ENCODE assay signal across 11 cellular contexts in genomic region chr9:80285325-80285724, GRCh38.
DNase-seq lines count a peak whose midpoint lies in the region; ATAC-seq and TF ChIP-seq lines count a peak whose summit lies in the region.
"Had no signal": no experiment of that assay in that cellular context is flagged by ENCODE, and none has a peak within 500 bp of the region (broad histone marks: within the 10 kb centered on the region; RNA-seq: fewer than 3 reads in every experiment).

No MANE protein-coding gene starts in this region.

- no peaks in the 10 kb centered on the region for H3K4me1 Mint-ChIP-seq in stimulated activated effector memory CD8-positive, alpha-beta T cell treated with anti-CD3 and anti-CD28 coated beads, Interleukin-12 subunit alpha, Interleukin-12 subunit beta, amount 100 ng/mL, for 72 hours
- H3K4me1 Mint-ChIP-seq: activated CD4-positive, alpha-beta T cell treated with anti-CD3 and anti-CD28 coated beads for 36 hours; activated naive CD8-positive, alpha-beta T cell treated with anti-CD3 and anti-CD28 coated beads, Interleukin-2, amount 10 ng/mL, durations not matched to agents 7 days and 5 days had no signal

- no peak for ATAC-seq in stimulated activated effector memory CD8-positive, alpha-beta T cell treated with anti-CD3 and anti-CD28 coated beads, Interleukin-12 subunit alpha, Interleukin-12 subunit beta, amount 100 ng/mL, for 72 hours
- ATAC-seq in HG03108 (IDR thresholded peaks at IDR 0.05; ENCODE audit: unreplicated experiment): no peak
- ATAC-seq: activated CD4-positive, alpha-beta T cell treated with anti-CD3 and anti-CD28 coated beads for 36 hours had no signal

- H4K8ac ChIP-seq in mesendoderm (ENCODE audit: low read depth, low read length): no peak overlapping the region

- peak; percentile 31 for DNase-seq in Ammon's horn (ENCODE audit: low spot score)
- DNase-seq in LHCN-M2 (ENCODE audit: low read depth): peak; percentile 59
- DNase-seq in cardiac fibroblast (ENCODE audit: low read depth in 2 of 2): peak; percentile 1 to 57
- peak; percentile 37 for DNase-seq in mesendoderm
- DNase-seq in T-helper 1 cell: no peak
- no peak for DNase-seq in stimulated activated effector memory CD8-positive, alpha-beta T cell treated with anti-CD3 and anti-CD28 coated beads, Interleukin-12 subunit alpha, Interleukin-12 subunit beta, amount 100 ng/mL, for 72 hours (ENCODE audit: low spot score in 2 of 2)
- no peak for DNase-seq in NCI-H128 (lab: John Stamatoyannopoulos, UW; ENCODE audit: unreplicated experiment)
- DNase-seq: activated CD4-positive, alpha-beta T cell treated with anti-CD3 and anti-CD28 coated beads for 36 hours; activated naive CD8-positive, alpha-beta T cell treated with anti-CD3 and anti-CD28 coated beads, Interleukin-2, amount 10 ng/mL, durations not matched to agents 7 days and 5 days; upper lobe of left lung had no signal

- peaks cover 1% of the 10 kb centered on the region for H3K4me1 ChIP-seq in mesendoderm (ENCODE audit: control insufficient read depth, low read depth, low read length)
- H3K4me1 ChIP-seq: upper lobe of left lung had no signal

- no peak overlapping the region for H2AK5ac ChIP-seq in mesendoderm (ENCODE audit: low read length)

- H3K9ac ChIP-seq in mesendoderm (ENCODE audit: low read length): no peak overlapping the region

- H3K18ac ChIP-seq in mesendoderm (ENCODE audit: low read length): no peak overlapping the region

- H3K79me2 ChIP-seq in mesendoderm (ENCODE audit: control insufficient read depth, insufficient read depth, low read length): no peaks in the 10 kb centered on the region

- no peaks in the 10 kb centered on the region for H3K79me1 ChIP-seq in mesendoderm (ENCODE audit: low read length)

- H3K4me3 ChIP-seq in cardiac fibroblast (replicated peaks in 1 of 2; ENCODE audit: low read depth in 2 of 2, low read length in 2 of 2) (no peak overlapping the region), mesendoderm (ENCODE audit: low read length) (no peak overlapping the region)
- H3K4me3 ChIP-seq: upper lobe of left lung had no signal

- H3K4me3 Mint-ChIP-seq in stimulated activated effector memory CD8-positive, alpha-beta T cell treated with anti-CD3 and anti-CD28 coated beads, Interleukin-12 subunit alpha, Interleukin-12 subunit beta, amount 100 ng/mL, for 72 hours: no peak overlapping the region
- H3K4me3 Mint-ChIP-seq: activated CD4-positive, alpha-beta T cell treated with anti-CD3 and anti-CD28 coated beads for 36 hours; activated naive CD8-positive, alpha-beta T cell treated with anti-CD3 and anti-CD28 coated beads, Interleukin-2, amount 10 ng/mL, durations not matched to agents 7 days and 5 days had no signal

- H3K27ac ChIP-seq in mesendoderm (ENCODE audit: low read depth, low read length): no peak overlapping the region
- H3K27ac ChIP-seq: upper lobe of left lung had no signal

- H3K4me2 ChIP-seq in mesendoderm (ENCODE audit: low read length): no peak overlapping the region

- no peaks in the 10 kb centered on the region for H3K36me3 Mint-ChIP-seq in stimulated activated effector memory CD8-positive, alpha-beta T cell treated with anti-CD3 and anti-CD28 coated beads, Interleukin-12 subunit alpha, Interleukin-12 subunit beta, amount 100 ng/mL, for 72 hours
- H3K36me3 Mint-ChIP-seq: activated naive CD8-positive, alpha-beta T cell treated with anti-CD3 and anti-CD28 coated beads, Interleukin-2, amount 10 ng/mL, durations not matched to agents 7 days and 5 days had no signal

- no CpG with 5 or more reads among the region's 2 CpGs for WGBS in mesendoderm (ENCODE audit: extremely low coverage, insufficient coverage, low lambda C conversion rate)

- no peaks in the 10 kb centered on the region for H3K27me3 ChIP-seq in mesendoderm (ENCODE audit: insufficient read depth, low read length, poor library complexity)
- H3K27me3 ChIP-seq: upper lobe of left lung had no signal

- no peak overlapping the region for H3K56ac ChIP-seq in mesendoderm (ENCODE audit: low read length)

- no peak overlapping the region for H3K23ac ChIP-seq in mesendoderm (ENCODE audit: low read length)

- peaks cover 7% of the 10 kb centered on the region for H3K9me3 Mint-ChIP-seq in stimulated activated effector memory CD8-positive, alpha-beta T cell treated with anti-CD3 and anti-CD28 coated beads, Interleukin-12 subunit alpha, Interleukin-12 subunit beta, amount 100 ng/mL, for 72 hours
- H3K9me3 Mint-ChIP-seq: activated naive CD8-positive, alpha-beta T cell treated with anti-CD3 and anti-CD28 coated beads, Interleukin-2, amount 10 ng/mL, durations not matched to agents 7 days and 5 days had no signal

- no peak overlapping the region for H2BK120ac ChIP-seq in mesendoderm (ENCODE audit: low read depth, low read length)

- no peak overlapping the region for H4K5ac ChIP-seq in mesendoderm (ENCODE audit: low read length)

- H2BK15ac ChIP-seq in mesendoderm (replicated peaks; ENCODE audit: low read depth): peak overlapping the region; percentile 74

- H2BK5ac ChIP-seq in mesendoderm (ENCODE audit: low read length): no peak overlapping the region

- H3K27ac Mint-ChIP-seq in stimulated activated effector memory CD8-positive, alpha-beta T cell treated with anti-CD3 and anti-CD28 coated beads, Interleukin-12 subunit alpha, Interleukin-12 subunit beta, amount 100 ng/mL, for 72 hours: no peak overlapping the region
- H3K27ac Mint-ChIP-seq: activated CD4-positive, alpha-beta T cell treated with anti-CD3 and anti-CD28 coated beads for 36 hours; activated naive CD8-positive, alpha-beta T cell treated with anti-CD3 and anti-CD28 coated beads, Interleukin-2, amount 10 ng/mL, durations not matched to agents 7 days and 5 days had no signal

- no peaks in the 10 kb centered on the region for H3K36me3 ChIP-seq in mesendoderm (ENCODE audit: control insufficient read depth, insufficient read depth, low read length)
- H3K36me3 ChIP-seq: upper lobe of left lung had no signal

- peak; percentile 27 for TF ChIP-seq CTCF in cardiac fibroblast (IDR thresholded peaks at IDR 0.05; ENCODE audit: low read depth, low read length)

- H3K4ac ChIP-seq in mesendoderm (ENCODE audit: low read depth, low read length): no peak overlapping the region

Comparison
In these comparisons a context has a peak if more than half of its experiments do, and no peak if none do; other contexts are left out.
1. DNase-seq: peak in Ammon's horn (single experiment), LHCN-M2 (single experiment), cardiac fibroblast (2 of 2) and mesendoderm (single experiment); none in T-helper 1 cell (0 of 5), stimulated activated effector memory CD8-positive, alpha-beta T cell treated with anti-CD3 and anti-CD28 coated beads, Interleukin-12 subunit alpha, Interleukin-12 subunit beta, amount 100 ng/mL, for 72 hours (0 of 2) and NCI-H128 (single experiment).